In genomic region chr22:30426395-30427353, GRCh38 we compare ENCODE assay signal across 9 cellular contexts. TPM values are rescaled to one million over a fixed set of nuclear protein-coding genes. Genes with fewer than 3 reads are reported as not detected.
DNase-seq lines count a peak whose midpoint lies in the region; ATAC-seq and TF ChIP-seq lines count a peak whose summit lies in the region.
"Had no signal": no experiment of that assay in that cellular context is flagged by ENCODE, and none has a peak within 500 bp of the region (broad histone marks: within the 10 kb centered on the region; RNA-seq: fewer than 3 reads in every experiment).

No MANE protein-coding gene starts in this region.

- POLR2A ChIA-PET in RWPE1 (lab: Yijun Ruan, JAX; ENCODE audit: low non-redundant PET), result no interaction called here

- no peak for TF ChIP-seq EP300 in neural cell (conservative IDR thresholded peaks at IDR 0.05; ENCODE audit: poor library complexity, severe bottlenecking)

- H3K4me3 Mint-ChIP-seq in activated T-helper 2 cell treated with anti-CD3 and anti-CD28 coated beads, Interferon-gamma antibody, Interleukin-2, Interleukin-4, amounts not matched to agents 10 μg/mL and 5 μg/mL and 100 μg/mL, durations not matched to agents 14 hours and 24 hours and 36 hours (ENCODE audit: low read depth), result peak overlapping the region; percentile 95
- peak overlapping the region; percentile 98 for H3K4me3 Mint-ChIP-seq in stimulated activated naive CD8-positive, alpha-beta T cell treated with anti-CD3 and anti-CD28 coated beads, Interleukin-15, Interleukin-2, amounts not matched to agents 100 ng/mL and 50 ng/mL, for 24 hours

- H3K4me2 ChIP-seq in Karpas-422 (ENCODE audit: low read depth, low read length, poor library complexity, severe bottlenecking), result peak overlapping the region; percentile 95
- no peak overlapping the region for H3K4me2 ChIP-seq in neural cell (ENCODE audit: low read length)

- H3K36me3 ChIP-seq in Karpas-422 (ENCODE audit: insufficient read depth, low read length) (peaks cover 15% of the 10 kb centered on the region), neural cell (ENCODE audit: insufficient read depth, low read length) (no peaks in the 10 kb centered on the region)

- H3K9ac ChIP-seq in Karpas-422 (ENCODE audit: low read length), result peak overlapping the region; percentile 78
- H3K9ac ChIP-seq in neural cell (ENCODE audit: low read length), result no peak overlapping the region

- no peaks in the 10 kb centered on the region for H3K9me3 Mint-ChIP-seq in activated T-helper 2 cell treated with anti-CD3 and anti-CD28 coated beads, Interferon-gamma antibody, Interleukin-2, Interleukin-4, amounts not matched to agents 10 μg/mL and 5 μg/mL and 100 μg/mL, durations not matched to agents 14 hours and 24 hours and 36 hours
- no peaks in the 10 kb centered on the region for H3K9me3 Mint-ChIP-seq in stimulated activated naive CD8-positive, alpha-beta T cell treated with anti-CD3 and anti-CD28 coated beads, Interleukin-15, Interleukin-2, amounts not matched to agents 100 ng/mL and 50 ng/mL, for 24 hours

- H3F3A ChIP-seq in neural cell (ENCODE audit: insufficient read depth, low read length, poor library complexity, severe bottlenecking), result no peaks in the 10 kb centered on the region

- H3K36me3 Mint-ChIP-seq in activated T-helper 2 cell treated with anti-CD3 and anti-CD28 coated beads, Interferon-gamma antibody, Interleukin-2, Interleukin-4, amounts not matched to agents 10 μg/mL and 5 μg/mL and 100 μg/mL, durations not matched to agents 14 hours and 24 hours and 36 hours (ENCODE audit: low read depth), result peaks cover 53% of the 10 kb centered on the region
- H3K36me3 Mint-ChIP-seq in stimulated activated naive CD8-positive, alpha-beta T cell treated with anti-CD3 and anti-CD28 coated beads, Interleukin-15, Interleukin-2, amounts not matched to agents 100 ng/mL and 50 ng/mL, for 24 hours (ENCODE audit: low read depth), result peaks cover 30% of the 10 kb centered on the region

- H4K20me1 ChIP-seq in Karpas-422 (ENCODE audit: insufficient read depth, low read depth, low read length) (no peaks in the 10 kb centered on the region), neural cell (ENCODE audit: insufficient read depth) (no peaks in the 10 kb centered on the region)

- peak overlapping the region; percentile 93 for H3K27ac Mint-ChIP-seq in activated T-helper 2 cell treated with anti-CD3 and anti-CD28 coated beads, Interferon-gamma antibody, Interleukin-2, Interleukin-4, amounts not matched to agents 10 μg/mL and 5 μg/mL and 100 μg/mL, durations not matched to agents 14 hours and 24 hours and 36 hours
- peak overlapping the region; percentile 99 for H3K27ac Mint-ChIP-seq in stimulated activated naive CD8-positive, alpha-beta T cell treated with anti-CD3 and anti-CD28 coated beads, Interleukin-15, Interleukin-2, amounts not matched to agents 100 ng/mL and 50 ng/mL, for 24 hours

- CTCF ChIA-PET in RWPE1 (lab: Yijun Ruan, JAX), result interaction anchor here (0.6 to 1.1 kb wide), 3 partner anchors 44 to 131 kb away, joined by 3 to 4 read pairs (median 3); no protein-coding TSS in a partner anchor

- H3K4me1 ChIP-seq in Karpas-422 (ENCODE audit: low read length), result peaks cover 35% of the 10 kb centered on the region

- H3K79me2 ChIP-seq in Karpas-422 (ENCODE audit: low read length), result peaks cover 46% of the 10 kb centered on the region
- H3K79me2 ChIP-seq in neural cell (replicated peaks; ENCODE audit: insufficient read depth, low read length), result no peaks in the 10 kb centered on the region

- H3K4me3 ChIP-seq in Karpas-422 (ENCODE audit: low read length) (peak overlapping the region; percentile 79), neural cell (ENCODE audit: low read length) (peak overlapping the region; percentile 93)

- DNase-seq in COR-L47 (lab: John Stamatoyannopoulos, UW) (peak; percentile 89), Karpas-422 (peak; percentile 96), RWPE1 (ENCODE audit: low spot score) (peak; percentile 84), fibroblast of peridontal ligament (ENCODE audit: extremely low read depth) (peak; percentile 57)
- peak; percentile 78 for DNase-seq in activated T-helper 2 cell treated with anti-CD3 and anti-CD28 coated beads, Interferon-gamma antibody, Interleukin-2, Interleukin-4, amounts not matched to agents 10 μg/mL and 5 μg/mL and 100 μg/mL, durations not matched to agents 14 hours and 24 hours and 36 hours (ENCODE audit: low spot score)

- TF ChIP-seq CTCF in RWPE1 (conservative IDR thresholded peaks at IDR 0.05; ENCODE audit: low read depth), result peak; percentile 83
- TF ChIP-seq CTCF in neural cell (IDR thresholded peaks at IDR 0.05; ENCODE audit: poor library complexity, severe bottlenecking), result peak; percentile 49

- peaks cover 40% of the 10 kb centered on the region for H3K4me1 Mint-ChIP-seq in activated T-helper 2 cell treated with anti-CD3 and anti-CD28 coated beads, Interferon-gamma antibody, Interleukin-2, Interleukin-4, amounts not matched to agents 10 μg/mL and 5 μg/mL and 100 μg/mL, durations not matched to agents 14 hours and 24 hours and 36 hours (ENCODE audit: low read depth)
- H3K4me1 Mint-ChIP-seq in stimulated activated naive CD8-positive, alpha-beta T cell treated with anti-CD3 and anti-CD28 coated beads, Interleukin-15, Interleukin-2, amounts not matched to agents 100 ng/mL and 50 ng/mL, for 24 hours (ENCODE audit: low read depth), result peaks cover 52% of the 10 kb centered on the region

- no peak for ATAC-seq in HG02678 (IDR thresholded peaks at IDR 0.05; ENCODE audit: unreplicated experiment)

- H3K27me3 ChIP-seq in Karpas-422 (ENCODE audit: low read length) (no peaks in the 10 kb centered on the region), neural cell (ENCODE audit: insufficient read depth, low read depth, low read length) (no peaks in the 10 kb centered on the region)

- H3K9me3 ChIP-seq in Karpas-422 (ENCODE audit: low read length) (no peaks in the 10 kb centered on the region), neural cell (ENCODE audit: low read length) (no peaks in the 10 kb centered on the region)

- H2AFZ ChIP-seq in Karpas-422 (ENCODE audit: low read length) (no peak overlapping the region; the same call in 1 of the 2 replicates), neural cell (ENCODE audit: low read depth, low read length) (no peak overlapping the region)

- H3K9me2 ChIP-seq in Karpas-422 (replicated peaks; ENCODE audit: insufficient read depth, low read length) (no peaks in the 10 kb centered on the region), neural cell (ENCODE audit: insufficient read depth, low read length) (no peaks in the 10 kb centered on the region)

- H3K27me3 Mint-ChIP-seq in activated T-helper 2 cell treated with anti-CD3 and anti-CD28 coated beads, Interferon-gamma antibody, Interleukin-2, Interleukin-4, amounts not matched to agents 10 μg/mL and 5 μg/mL and 100 μg/mL, durations not matched to agents 14 hours and 24 hours and 36 hours (ENCODE audit: low read depth), result no peaks in the 10 kb centered on the region
- H3K27me3 Mint-ChIP-seq in stimulated activated naive CD8-positive, alpha-beta T cell treated with anti-CD3 and anti-CD28 coated beads, Interleukin-15, Interleukin-2, amounts not matched to agents 100 ng/mL and 50 ng/mL, for 24 hours, result no peaks in the 10 kb centered on the region

- intact Hi-C loops in activated T-helper 2 cell treated with anti-CD3 and anti-CD28 coated beads, Interferon-gamma antibody, Interleukin-2, Interleukin-4, amounts not matched to agents 10 μg/mL and 5 μg/mL and 100 μg/mL, durations not matched to agents 14 hours and 24 hours and 36 hours (cut with micrococcal nuclease), result loop anchor here (2.0 to 10.0 kb wide), 4 partner anchors 70 to 868 kb away; partner anchors contain the start of genes ASCC2, CCDC157, PIK3IP1 and SF3A1

- no peak for TF ChIP-seq RAD21 in neural cell (conservative IDR thresholded peaks at IDR 0.05)

- H3K27ac ChIP-seq in Karpas-422 (ENCODE audit: low read length) (peak overlapping the region; percentile 78), RWPE1 (peak overlapping the region; percentile 99), neural cell (ENCODE audit: low read length) (no peak overlapping the region)

RNA-seq across cellular contexts. Expression of gene MTFP1, which starts 1.1 kb away (rescaled TPM):
- 69.4 and 120 TPM in 2 replicates for total RNA-seq in Karpas-422 (2014; rRNA removed; shearing (Covaris generic); ENCODE audit: low replicate concordance)
- 72.2 and 77.3 TPM in 2 replicates for total RNA-seq in activated T-helper 2 cell treated with anti-CD3 and anti-CD28 coated beads, Interferon-gamma antibody, Interleukin-2, Interleukin-4, amounts not matched to agents 10 μg/mL and 5 μg/mL and 100 μg/mL, durations not matched to agents 14 hours and 24 hours and 36 hours
- 3.2 and 8.1 TPM in 2 replicates for polyA plus RNA-seq in neural cell
- polyA minus RNA-seq in neural cell, result 1.9 and 3.2 TPM in 2 replicates

RNA-seq across cellular contexts. Expression of gene SEC14L2, which starts 29.9 kb away (rescaled TPM):
- total RNA-seq in Karpas-422 (2014; rRNA removed; shearing (Covaris generic); ENCODE audit: low replicate concordance), result 8.4 and 11.6 TPM in 2 replicates
- total RNA-seq in activated T-helper 2 cell treated with anti-CD3 and anti-CD28 coated beads, Interferon-gamma antibody, Interleukin-2, Interleukin-4, amounts not matched to agents 10 μg/mL and 5 μg/mL and 100 μg/mL, durations not matched to agents 14 hours and 24 hours and 36 hours, result 32.7 and 36.2 TPM in 2 replicates
- polyA plus RNA-seq in neural cell, result 2.0 and 2.7 TPM in 2 replicates
- polyA minus RNA-seq in neural cell, result 4.9 and 5.8 TPM in 2 replicates

RNA-seq across cellular contexts. Expression of gene RNF215, which starts 39.5 kb away (rescaled TPM):
- 4.0 and 16.9 TPM in 2 replicates for total RNA-seq in Karpas-422 (2014; rRNA removed; shearing (Covaris generic); ENCODE audit: low replicate concordance)
- total RNA-seq in activated T-helper 2 cell treated with anti-CD3 and anti-CD28 coated beads, Interferon-gamma antibody, Interleukin-2, Interleukin-4, amounts not matched to agents 10 μg/mL and 5 μg/mL and 100 μg/mL, durations not matched to agents 14 hours and 24 hours and 36 hours, result 17.2 and 19.3 TPM in 2 replicates
- polyA plus RNA-seq in neural cell, result 28.3 and 40.5 TPM in 2 replicates
- polyA minus RNA-seq in neural cell, result 13.0 and 15.3 TPM in 2 replicates

RNA-seq across cellular contexts. Expression of gene SEC14L3, which starts 45.1 kb away (rescaled TPM):
- not detected in 2 replicates for total RNA-seq in Karpas-422 (2014; rRNA removed; shearing (Covaris generic); ENCODE audit: low replicate concordance)
- not detected in 2 replicates for total RNA-seq in activated T-helper 2 cell treated with anti-CD3 and anti-CD28 coated beads, Interferon-gamma antibody, Interleukin-2, Interleukin-4, amounts not matched to agents 10 μg/mL and 5 μg/mL and 100 μg/mL, durations not matched to agents 14 hours and 24 hours and 36 hours
- not detected in 2 replicates for polyA plus RNA-seq in neural cell
- not detected in 2 replicates for polyA minus RNA-seq in neural cell
- total RNA-seq: activated CD8-positive, alpha-beta memory T cell treated with anti-CD3 and anti-CD28 coated beads for 36 hours had no signal
